14 cellular contexts compared by ENCODE assay signal in genomic region chr10:78567680-78568453, GRCh38.
DNase-seq lines count a peak whose midpoint lies in the region; ATAC-seq and TF ChIP-seq lines count a peak whose summit lies in the region.
"Had no signal": no experiment of that assay in that cellular context is flagged by ENCODE, and none has a peak within 500 bp of the region (broad histone marks: within the 10 kb centered on the region; RNA-seq: fewer than 3 reads in every experiment).

No MANE protein-coding gene starts in this region.

- H3K4me3 Mint-ChIP-seq in neural progenitor cell, result no peak overlapping the region
- H3K4me3 Mint-ChIP-seq: activated CD4-positive, alpha-beta T cell treated with anti-CD3 and anti-CD28 coated beads, Interleukin-2, amount 10 ng/mL, durations not matched to agents 7 days and 5 days; activated T-cell treated with anti-CD3 and anti-CD28 coated beads, Interleukin-2, amount 50 U/mL, for 4 hours had no signal

- no peaks in the 10 kb centered on the region for H3K27me3 ChIP-seq in neural progenitor cell

- DNase-seq in DMS153 treated with DMSO at 0.1 percent for 48 hours (lab: John Stamatoyannopoulos, UW; ENCODE audit: unreplicated experiment), result peak; percentile 74
- peak; percentile 99 for DNase-seq in NCI-H146 (lab: John Stamatoyannopoulos, UW)
- peak; percentile 47 to 61 for DNase-seq in SHP77 (lab: John Stamatoyannopoulos, UW)
- no peak for DNase-seq in neural progenitor cell (ENCODE audit: low spot score)
- no peak for DNase-seq in stimulated activated CD4-positive, alpha-beta T cell treated with anti-CD3 and anti-CD28 coated beads, Interleukin-2, amount 100 ng/mL, for 48 hours
- DNase-seq in activated gamma-delta T cell (lab: John Stamatoyannopoulos, UW), result no peak
- DNase-seq in superior temporal gyrus (ENCODE audit: extremely low spot score), result no peak
- DNase-seq: activated CD4-positive, alpha-beta T cell treated with anti-CD3 and anti-CD28 coated beads, Interleukin-2, amount 10 ng/mL, durations not matched to agents 7 days and 5 days; activated T-cell treated with anti-CD3 and anti-CD28 coated beads, Interleukin-2, amount 50 U/mL, for 4 hours; islet precursor cell; NCI-H446; posterior cingulate gyrus; stimulated activated CD4-positive, alpha-beta T cell treated with anti-CD3 and anti-CD28 coated beads, Interleukin-12 subunit alpha, Interleukin-12 subunit beta, amount 100 ng/mL, for 4 hours had no signal

- H3F3A ChIP-seq in neural progenitor cell (ENCODE audit: low read depth), result no peaks in the 10 kb centered on the region

- H3K27ac ChIP-seq in neural progenitor cell, result no peak overlapping the region

- no peak for TF ChIP-seq CTCF in neural progenitor cell (IDR thresholded peaks at IDR 0.05)

- no peak overlapping the region for H3K4me3 ChIP-seq in neural progenitor cell

- no peak for ATAC-seq in GM18868 (IDR thresholded peaks at IDR 0.05; ENCODE audit: unreplicated experiment)
- ATAC-seq: activated T-cell treated with anti-CD3 and anti-CD28 coated beads, Interleukin-2, amount 50 U/mL, for 4 hours had no signal

- H3K27ac Mint-ChIP-seq in neural progenitor cell, result peak overlapping the region; percentile 87
- H3K27ac Mint-ChIP-seq: activated CD4-positive, alpha-beta T cell treated with anti-CD3 and anti-CD28 coated beads, Interleukin-2, amount 10 ng/mL, durations not matched to agents 7 days and 5 days had no signal

- H3K79me2 ChIP-seq in neural progenitor cell (ENCODE audit: low read depth), result no peaks in the 10 kb centered on the region

- no peak overlapping the region for H2AFZ ChIP-seq in neural progenitor cell (replicated peaks)

- no peaks in the 10 kb centered on the region for H3K9me3 ChIP-seq in neural progenitor cell (ENCODE audit: low read depth)

- no peak overlapping the region for H3K9ac ChIP-seq in neural progenitor cell

- peaks cover 60% of the 10 kb centered on the region for H3K4me1 Mint-ChIP-seq in neural progenitor cell

- H3K36me3 Mint-ChIP-seq in neural progenitor cell, result no peaks in the 10 kb centered on the region

- peaks cover 9% of the 10 kb centered on the region for H3K9me3 Mint-ChIP-seq in neural progenitor cell
- H3K9me3 Mint-ChIP-seq: activated CD4-positive, alpha-beta T cell treated with anti-CD3 and anti-CD28 coated beads, Interleukin-2, amount 10 ng/mL, durations not matched to agents 7 days and 5 days; activated T-cell treated with anti-CD3 and anti-CD28 coated beads, Interleukin-2, amount 50 U/mL, for 4 hours had no signal

- no peak overlapping the region for H3K4me2 ChIP-seq in neural progenitor cell

- peaks cover 12% of the 10 kb centered on the region for H3K27me3 Mint-ChIP-seq in neural progenitor cell (ENCODE audit: insufficient read depth, low read depth)

- H4K20me1 ChIP-seq in neural progenitor cell (ENCODE audit: low read depth), result no peaks in the 10 kb centered on the region

- no peaks in the 10 kb centered on the region for H3K36me3 ChIP-seq in neural progenitor cell

- H3K4me1 ChIP-seq in neural progenitor cell, result peaks cover 14% of the 10 kb centered on the region

Comparison
In these comparisons a context has a peak if more than half of its experiments do, and no peak if none do; other contexts are left out.
1. DNase-seq: peak in DMS153 treated with DMSO at 0.1 percent for 48 hours (single experiment), NCI-H146 (single experiment) and SHP77 (2 of 2); none in neural progenitor cell (single experiment), stimulated activated CD4-positive, alpha-beta T cell treated with anti-CD3 and anti-CD28 coated beads, Interleukin-2, amount 100 ng/mL, for 48 hours (0 of 2), activated gamma-delta T cell (single experiment) and superior temporal gyrus (single experiment).